In genomic region chr16:4846901-4847773, GRCh38 we compare ENCODE assay signal across 8 cellular contexts. TPM values are rescaled to one million over a fixed set of nuclear protein-coding genes. Genes with fewer than 3 reads are reported as not detected.
A peak's percentile ranks its signal among the peaks of the same experiment; 100 is the strongest.
DNase-seq lines count a peak whose midpoint lies in the region; ATAC-seq and TF ChIP-seq lines count a peak whose summit lies in the region.

Gene GLYR1, minus strand, starts transcription at chr16:4847288. Its CDS starts 23 bp downstream, at chr16:4847265.
Gene UBN1, plus strand, starts transcription at chr16:4847481. Its CDS starts 5,437 bp downstream, at chr16:4852918.

- H3K9me3 Mint-ChIP-seq in chondrocyte (ENCODE audit: low read depth) = no peaks in the 10 kb centered on the region

- DNase-seq in AG20443 (ENCODE audit: low spot score) = peak; percentile 99
- DNase-seq in NCI-H510A (lab: John Stamatoyannopoulos, UW) = peak; percentile 92
- peak; percentile 99 to 100 for DNase-seq in activated CD4-positive, alpha-beta T cell treated with anti-CD3 and anti-CD28 coated beads for 24 hours (ENCODE audit: low read depth in 2 of 2)
- DNase-seq in chondrocyte (ENCODE audit: low spot score) = peak; percentile 100
- DNase-seq in kidney epithelial cell (ENCODE audit: low read depth) = peak; percentile 82
- peak; percentile 99 to 100 for DNase-seq in stimulated activated CD4-positive, alpha-beta T cell treated with anti-CD3 and anti-CD28 coated beads, Interleukin-15, amount 100 ng/mL, for 48 hours (ENCODE audit: low read depth in 2 of 2)

- TF ChIP-seq POLR2A in GM19099 (IDR thresholded peaks at IDR 0.05; ENCODE audit: extremely low read depth, insufficient read length, low read depth) = peak; percentile 94

- H3K27me3 ChIP-seq in kidney epithelial cell (ENCODE audit: control insufficient read depth, insufficient read depth, low read length) = no peaks in the 10 kb centered on the region

- no peaks in the 10 kb centered on the region for H3K27me3 Mint-ChIP-seq in chondrocyte (ENCODE audit: low read depth)

- TF ChIP-seq CTCF in chondrocyte (IDR thresholded peaks at IDR 0.05) = peak; percentile 2
- TF ChIP-seq CTCF in kidney epithelial cell (IDR thresholded peaks at IDR 0.05; ENCODE audit: insufficient read depth, low read length, poor library complexity, severe bottlenecking) = no peak

- peaks cover 9% of the 10 kb centered on the region for H3K36me3 Mint-ChIP-seq in chondrocyte (ENCODE audit: low read depth)

- peak within 1 kb of the TSS; percentile 96 for H3K27ac Mint-ChIP-seq in chondrocyte (ENCODE audit: unreplicated experiment)

- H3K4me1 Mint-ChIP-seq in chondrocyte (ENCODE audit: low read depth) = peaks cover 57% of the 10 kb centered on the region

- peak; percentile 90 for ATAC-seq in HG03432 (IDR thresholded peaks at IDR 0.05; ENCODE audit: unreplicated experiment)

- H3K4me3 Mint-ChIP-seq in chondrocyte (ENCODE audit: unreplicated experiment) = peak within 1 kb of the TSS; percentile 89

- peak within 1 kb of the TSS; percentile 90 for H3K4me3 ChIP-seq in kidney epithelial cell (ENCODE audit: low read depth, low read length)

- H3K36me3 ChIP-seq in kidney epithelial cell (ENCODE audit: control insufficient read depth, insufficient read depth, low read length) = peaks cover 2% of the 10 kb centered on the region

RNA-seq across cellular contexts. Expression of gene GLYR1, which starts in this region (rescaled TPM):
- total RNA-seq in chondrocyte = 56.8 to 78.7 TPM (median 58.9 TPM) in 3 replicates
- 42.7 and 57.5 TPM in 2 replicates for total RNA-seq in kidney epithelial cell

RNA-seq across cellular contexts. Expression of gene UBN1, which starts in this region (rescaled TPM):
- 38.3 to 43.3 TPM (median 40.1 TPM) in 3 replicates for total RNA-seq in chondrocyte
- 33.3 and 40.8 TPM in 2 replicates for total RNA-seq in kidney epithelial cell

Comparison
In these comparisons a context has a peak if more than half of its experiments do, and no peak if none do; other contexts are left out.
1. Peak in every context shown above with its lines: DNase-seq, ATAC-seq and H3K4me3 ChIP-seq.